Comparison of ENCODE assay signal across 1 cellular context in genomic region chr22:19988965-19989724, GRCh38.
TF ChIP-seq lines count a peak whose summit lies in the region.

No MANE protein-coding gene starts in this region.

TF ChIP-seq in K562, 482 proteins besides CTCF, POLR2A, EP300 and RAD21 (continued from another document and continues in another):
- no peak for TF ChIP-seq AFF4 (CRISPR knock-in tag; IDR thresholded peaks at IDR 0.05)
- TF ChIP-seq ZNF133 (CRISPR knock-in tag; IDR thresholded peaks at IDR 0.05) = no peak
- no peak for TF ChIP-seq OTX1 (CRISPR knock-in tag; IDR thresholded peaks at IDR 0.05)
- peak; percentile 97 for TF ChIP-seq ETV1 (tag; conservative IDR thresholded peaks at IDR 0.05; ENCODE audit: low read depth)
- no peak; the same call in 1 of the 2 replicates for TF ChIP-seq TAL1 (IDR thresholded peaks at IDR 0.05)
- TF ChIP-seq ATF1 (CRISPR knock-in tag; IDR thresholded peaks at IDR 0.05) = no peak
- TF ChIP-seq ATF1 (tag; IDR thresholded peaks at IDR 0.05) = peak; percentile 53; the same call in 1 of the 2 replicates
- no peak for TF ChIP-seq ZNF174 (CRISPR knock-in tag; IDR thresholded peaks at IDR 0.05)
- no peak for TF ChIP-seq ZNF280A (IDR thresholded peaks at IDR 0.05; ENCODE audit: low read depth, partially characterized antibody)
- no peak for TF ChIP-seq ZNF512 (tag; IDR thresholded peaks at IDR 0.05)
- TF ChIP-seq ZNF740 (CRISPR knock-in tag; IDR thresholded peaks at IDR 0.05) = no peak
- no peak for TF ChIP-seq ZNF740 (tag; IDR thresholded peaks at IDR 0.05)
- no peak for TF ChIP-seq KAT8 (IDR thresholded peaks at IDR 0.05; ENCODE audit: low read depth)
- TF ChIP-seq THRB (CRISPR knock-in tag; conservative IDR thresholded peaks at IDR 0.05) = peak; percentile 22; the same call in 1 of the 2 replicates
- no peak for TF ChIP-seq NR2C1 (IDR thresholded peaks at IDR 0.05)
- peak; percentile 79 for TF ChIP-seq NR2C1 (tag; IDR thresholded peaks at IDR 0.05)
- TF ChIP-seq E2F8 (IDR thresholded peaks at IDR 0.05; ENCODE audit: low read depth, partially characterized antibody) = no peak
- TF ChIP-seq JUND (IDR thresholded peaks at IDR 0.05; ENCODE audit: borderline replicate concordance, low read depth, low read length) = peak; percentile 52
- TF ChIP-seq JUND (tag; IDR thresholded peaks at IDR 0.05; ENCODE audit: borderline replicate concordance, low read depth, low read length) = peak; percentile 53; the same call in 2 of the 3 replicates
- peak; percentile 60 for TF ChIP-seq ATF7 (IDR thresholded peaks at IDR 0.05)
- TF ChIP-seq GTF3C2 (IDR thresholded peaks at IDR 0.05; ENCODE audit: borderline replicate concordance, extremely low read depth, insufficient read length) = no peak
- no peak for TF ChIP-seq ADNP (tag; IDR thresholded peaks at IDR 0.05)
- TF ChIP-seq FOXJ2 (tag; IDR thresholded peaks at IDR 0.05) = no peak
- no peak for TF ChIP-seq HNRNPH1 (optimal IDR thresholded peaks at IDR 0.05; ENCODE audit: low read depth, low read length)
- 0 out of 2 replicates have a peak, but pooled peaks have one; percentile 14 for TF ChIP-seq KLF1 (tag; IDR thresholded peaks at IDR 0.05)
- no peak for TF ChIP-seq BRD9 (IDR thresholded peaks at IDR 0.05; ENCODE audit: low read depth, partially characterized antibody)
- TF ChIP-seq MEF2D (tag; conservative IDR thresholded peaks at IDR 0.05; ENCODE audit: low read depth) = peak; percentile 60; the same call in 1 of the 2 replicates
- TF ChIP-seq ZNF551 (CRISPR knock-in tag; IDR thresholded peaks at IDR 0.05) = no peak
- TF ChIP-seq MXD1 (CRISPR knock-in tag; IDR thresholded peaks at IDR 0.05; ENCODE audit: borderline replicate concordance, poor library complexity, severe bottlenecking) = no peak
